39 cellular contexts compared by ENCODE assay signal in genomic region chr7:76272142-76272541, GRCh38.
"Had no signal": no experiment of that assay in that cellular context is flagged by ENCODE, and none has a peak within 500 bp of the region (broad histone marks: within the 10 kb centered on the region; RNA-seq: fewer than 3 reads in every experiment).

No MANE protein-coding gene starts in this region.

- H3K27ac ChIP-seq: ascending aorta, cardiac muscle cell, VCaP had no signal

- H3K4me3 Mint-ChIP-seq: activated naive CD4-positive, alpha-beta T cell treated with anti-CD3 and anti-CD28 coated beads, Interleukin-2, amount 50 U/mL, for 24 hours; activated naive CD8-positive, alpha-beta T cell; activated naive CD8-positive, alpha-beta T cell treated with anti-CD3 and anti-CD28 coated beads, Interleukin-2, amount 50 U/mL, for 24 hours; activated T-cell treated with anti-CD3 and anti-CD28 coated beads, Interleukin-2, amount 50 U/mL, for 24 hours; central memory CD8-positive, alpha-beta T cell had no signal

- H3K4me1 Mint-ChIP-seq: central memory CD8-positive, alpha-beta T cell had no signal

- H3K9me3 Mint-ChIP-seq: activated CD4-positive, alpha-beta memory T cell treated with anti-CD3 and anti-CD28 coated beads, Interleukin-2, amount 10 ng/mL, durations not matched to agents 7 days and 5 days; activated CD4-positive, alpha-beta T cell treated with anti-CD3 and anti-CD28 coated beads, Interleukin-2, amount 10 ng/mL, durations not matched to agents 7 days and 5 days; activated naive CD4-positive, alpha-beta T cell treated with anti-CD3 and anti-CD28 coated beads, Interleukin-2, amount 10 ng/mL, durations not matched to agents 7 days and 5 days; activated naive CD4-positive, alpha-beta T cell treated with anti-CD3 and anti-CD28 coated beads, Interleukin-2, amount 50 U/mL, for 24 hours; activated naive CD8-positive, alpha-beta T cell treated with anti-CD3 and anti-CD28 coated beads, Interleukin-2, amount 10 ng/mL, durations not matched to agents 7 days and 5 days; activated naive CD8-positive, alpha-beta T cell treated with anti-CD3 and anti-CD28 coated beads, Interleukin-2, amount 50 U/mL, for 24 hours; activated T-cell treated with anti-CD3 and anti-CD28 coated beads, Interleukin-2, amount 50 U/mL, for 24 hours; activated T-helper 2 cell treated with anti-CD3 and anti-CD28 coated beads, Interferon-gamma antibody, Interleukin-2, Interleukin-4, amounts not matched to agents 10 μg/mL and 5 μg/mL and 100 μg/mL, durations not matched to agents 14 hours and 24 hours and 36 hours; brain; central memory CD8-positive, alpha-beta T cell; T-helper 1 cell treated with Interleukin-12 subunit alpha and Interleukin-12 subunit beta and Interleukin-4 antibody, amounts not matched to agents 30 μg/mL and 1 μg/mL, for 36 hours; T-helper 2 cell treated with Interferon-gamma antibody and Interleukin-4, amounts not matched to agents 5 μg/mL and 100 μg/mL, for 36 hours had no signal

- H3K9me3 ChIP-seq: ascending aorta had no signal

- H3K36me3 ChIP-seq: ascending aorta, cardiac muscle cell had no signal

- H3K27me3 ChIP-seq: ascending aorta had no signal

- DNase-seq: activated CD4-positive, alpha-beta memory T cell treated with anti-CD3 and anti-CD28 coated beads, Interleukin-2, amount 10 ng/mL, durations not matched to agents 7 days and 5 days; activated CD4-positive, alpha-beta T cell treated with anti-CD3 and anti-CD28 coated beads for 1 hour; activated CD4-positive, alpha-beta T cell treated with anti-CD3 and anti-CD28 coated beads for 36 hours; activated CD4-positive, alpha-beta T cell treated with anti-CD3 and anti-CD28 coated beads for 48 hours; activated CD4-positive, alpha-beta T cell treated with anti-CD3 and anti-CD28 coated beads, Interleukin-2, amount 10 ng/mL, durations not matched to agents 7 days and 5 days; activated CD4-positive, alpha-beta T cell treated with anti-CD3 and anti-CD28 coated beads, Interleukin-2, amount 50 U/mL, for 48 hours; activated CD4-positive, CD25-positive, alpha-beta regulatory T cell; activated CD8-positive, alpha-beta memory T cell treated with anti-CD3 and anti-CD28 coated beads for 24 hours; activated CD8-positive, alpha-beta memory T cell treated with anti-CD3 and anti-CD28 coated beads, Interleukin-2, amount 10 ng/mL, durations not matched to agents 7 days and 5 days; activated CD8-positive, alpha-beta memory T cell treated with anti-CD3 and anti-CD28 coated beads, Interleukin-2, amount 50 U/mL, for 48 hours; activated CD8-positive, alpha-beta T cell treated with anti-CD3 and anti-CD28 coated beads, Interleukin-2, amount 10 ng/mL, durations not matched to agents 7 days and 5 days; activated effector memory CD4-positive, alpha-beta T cell treated with Interleukin-2 at 50 U/mL for 16 hours; activated gamma-delta T cell; activated naive CD4-positive, alpha-beta T cell treated with anti-CD3 and anti-CD28 coated beads, Interleukin-2, amount 10 ng/mL, durations not matched to agents 7 days and 5 days; activated naive CD4-positive, alpha-beta T cell treated with Interleukin-2 at 50 U/mL for 16 hours; activated naive CD8-positive, alpha-beta T cell treated with anti-CD3 and anti-CD28 coated beads, Interleukin-2, amount 10 ng/mL, durations not matched to agents 7 days and 5 days; activated naive CD8-positive, alpha-beta T cell treated with anti-CD3 and anti-CD28 coated beads, Interleukin-2, amount 50 U/mL, for 24 hours; activated T-cell treated with anti-CD3 and anti-CD28 coated beads, Interleukin-2, amount 50 U/mL, for 24 hours; activated T-cell treated with anti-CD3 and anti-CD28 coated beads, Interleukin-2, amount 50 U/mL, for 48 hours; amygdala; anterior cingulate cortex; caudate nucleus; cerebellar nuclear complex; T-helper 1 cell; T-helper 2 cell; T-helper 9 cell had no signal

- H3K27ac Mint-ChIP-seq: activated naive CD4-positive, alpha-beta T cell treated with anti-CD3 and anti-CD28 coated beads, Interleukin-2, amount 50 U/mL, for 24 hours; activated naive CD8-positive, alpha-beta T cell; activated naive CD8-positive, alpha-beta T cell treated with anti-CD3 and anti-CD28 coated beads, Interleukin-2, amount 50 U/mL, for 24 hours; activated T-cell treated with anti-CD3 and anti-CD28 coated beads, Interleukin-2, amount 50 U/mL, for 24 hours had no signal

- FAIRE-seq: bronchial epithelial cell, TTC549 had no signal

- H3K36me3 Mint-ChIP-seq: activated CD8-positive, alpha-beta memory T cell treated with anti-CD3 and anti-CD28 coated beads, Interleukin-2, amount 10 ng/mL, durations not matched to agents 7 days and 5 days; activated naive CD4-positive, alpha-beta T cell treated with anti-CD3 and anti-CD28 coated beads, Interleukin-2, amount 10 ng/mL, durations not matched to agents 7 days and 5 days; activated naive CD4-positive, alpha-beta T cell treated with anti-CD3 and anti-CD28 coated beads, Interleukin-2, amount 50 U/mL, for 24 hours; activated naive CD8-positive, alpha-beta T cell; activated naive CD8-positive, alpha-beta T cell treated with anti-CD3 and anti-CD28 coated beads, Interleukin-2, amount 10 ng/mL, durations not matched to agents 7 days and 5 days had no signal

- H3K4me3 ChIP-seq: ascending aorta, cardiac muscle cell had no signal

- ATAC-seq: activated CD4-positive, CD25-positive, alpha-beta regulatory T cell treated with anti-CD3 and anti-CD28 coated beads, Interleukin-2, amount 50 U/mL, for 24 hours; activated naive CD8-positive, alpha-beta T cell treated with anti-CD3 and anti-CD28 coated beads, Interleukin-2, amount 50 U/mL, for 24 hours had no signal
